24 cellular contexts compared by ENCODE assay signal in the genomic region with DNA sequence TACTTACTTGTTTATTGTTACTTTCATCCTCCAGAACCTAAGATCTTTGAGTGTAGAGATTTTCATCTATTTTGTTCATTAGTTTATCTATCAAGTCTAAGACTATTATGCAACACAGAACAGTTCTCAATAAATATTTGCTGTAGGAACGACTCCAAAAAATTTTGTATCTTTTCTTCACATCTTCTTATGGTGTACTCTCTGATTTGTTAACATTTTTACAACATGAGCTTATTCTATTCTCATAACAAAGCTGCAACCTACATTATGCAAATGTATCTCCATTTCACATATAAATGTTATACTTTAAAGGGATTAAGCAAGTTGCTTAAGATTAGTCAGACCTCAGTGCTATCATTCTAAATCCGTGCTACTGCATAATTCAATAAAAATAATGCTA.
DNase-seq lines count a peak whose midpoint lies in the region; ATAC-seq and TF ChIP-seq lines count a peak whose summit lies in the region.
"Had no signal": no experiment of that assay in that cellular context is flagged by ENCODE, and none has a peak within 500 bp of the region (broad histone marks: within the 10 kb centered on the region; RNA-seq: fewer than 3 reads in every experiment).

No MANE protein-coding gene starts in this region.

- no peaks in the 10 kb centered on the region for H3K27me3 ChIP-seq in SK-N-SH (ENCODE audit: insufficient read depth)
- no peaks in the 10 kb centered on the region for H3K27me3 ChIP-seq in gastrocnemius medialis
- H3K27me3 ChIP-seq in brain microvascular endothelial cell (replicated peaks): no peaks in the 10 kb centered on the region
- H3K27me3 ChIP-seq: BE2C, SJCRH30 had no signal

- TF ChIP-seq CTCF in SK-N-SH (IDR thresholded peaks at IDR 0.05) (no peak), fibroblast of villous mesenchyme (IDR thresholded peaks at IDR 0.05; ENCODE audit: insufficient read depth, low read depth, low read length) (no peak), progenitor cell of endocrine pancreas (IDR thresholded peaks at IDR 0.05; ENCODE audit: unreplicated experiment) (no peak), gastrocnemius medialis (IDR thresholded peaks at IDR 0.05 in 4 of 5, conservative IDR thresholded peaks at IDR 0.05 in 1 of 5) (no peak), brain microvascular endothelial cell (IDR thresholded peaks at IDR 0.05; ENCODE audit: low read depth, low read length, missing control alignments) (no peak)

- POLR2A ChIA-PET in SK-N-SH (lab: Yijun Ruan, JAX): no interaction called here

- TF ChIP-seq EP300 in SK-N-SH (IDR thresholded peaks at IDR 0.05; ENCODE audit: borderline replicate concordance in 1 of 2, low read depth in 1 of 2, low read length in 1 of 2): no peak

- no peak for TF ChIP-seq RAD21 in SK-N-SH (IDR thresholded peaks at IDR 0.05; ENCODE audit: low read length)

- no peak overlapping the region for H3K4me3 Mint-ChIP-seq in progenitor cell of endocrine pancreas (ENCODE audit: low read depth)
- H3K4me3 Mint-ChIP-seq: CD14-positive monocyte; CD8-positive, alpha-beta memory T cell had no signal

- peaks cover 0 to 4% of the 10 kb centered on the region in 2 experiments; a peak in 2 of 4 replicates for H3K4me1 ChIP-seq in SK-N-SH (ENCODE audit: control insufficient read depth in 1 of 2, insufficient read depth in 2 of 2, low read depth in 1 of 2, low read length in 1 of 2)
- H3K4me1 ChIP-seq in gastrocnemius medialis: no peaks in the 10 kb centered on the region
- H3K4me1 ChIP-seq: BE2C, SJCRH30 had no signal

- no peaks in the 10 kb centered on the region for H3K9me2 ChIP-seq in SK-N-SH

- peaks cover 3% of the 10 kb centered on the region for H3K4me1 Mint-ChIP-seq in progenitor cell of endocrine pancreas (ENCODE audit: low read depth)
- H3K4me1 Mint-ChIP-seq: CD14-positive monocyte; CD8-positive, alpha-beta memory T cell had no signal

- in situ Hi-C loops in gastrocnemius medialis (cut with MboI; ENCODE audit: low sequenced_read_pairs in 4 of 4) (no loop called here), brain microvascular endothelial cell (cut with HindIII; ENCODE audit: low pct_ligation_motif_present, low sequenced_read_pairs) (no loop called here)

- H3K4me2 ChIP-seq in SK-N-SH: peak overlapping the region; percentile 38; the same call in 1 of the 2 replicates
- H3K4me2 ChIP-seq: PC-9 had no signal

- no peaks in the 10 kb centered on the region for H3K36me3 Mint-ChIP-seq in progenitor cell of endocrine pancreas (ENCODE audit: insufficient read depth)
- H3K36me3 Mint-ChIP-seq: CD14-positive monocyte; CD8-positive, alpha-beta memory T cell had no signal

- no peak overlapping the region; the same call in 1 of the 2 replicates for H2AFZ ChIP-seq in SK-N-SH (ENCODE audit: low read depth)
- H2AFZ ChIP-seq: PC-9 had no signal

- H3K27me3 Mint-ChIP-seq in progenitor cell of endocrine pancreas: no peaks in the 10 kb centered on the region
- H3K27me3 Mint-ChIP-seq: CD8-positive, alpha-beta memory T cell had no signal

- TF ChIP-seq POLR2A in gastrocnemius medialis (IDR thresholded peaks at IDR 0.05): no peak

- no peaks in the 10 kb centered on the region for H3K9me3 Mint-ChIP-seq in progenitor cell of endocrine pancreas (ENCODE audit: low read depth)

- H3K27ac ChIP-seq in SK-N-SH (ENCODE audit: low read depth in 2 of 2, low read length in 1 of 2): peak overlapping the region in 1 of 2 experiments; percentile 54; a peak in 1 of 4 replicates
- no peak overlapping the region for H3K27ac ChIP-seq in gastrocnemius medialis
- no peak overlapping the region for H3K27ac ChIP-seq in brain microvascular endothelial cell
- H3K27ac ChIP-seq: 22Rv1, PC-9, SJCRH30 had no signal

- H3K9ac ChIP-seq in SK-N-SH: no peak overlapping the region

- peaks cover 13% of the 10 kb centered on the region for H3F3A ChIP-seq in SK-N-SH (replicated peaks; ENCODE audit: insufficient read depth)

- ATAC-seq in SK-N-SH treated with all-trans-retinoic acid at 6 μM for 48 hours (no peak), GM21717 (IDR thresholded peaks at IDR 0.05; ENCODE audit: unreplicated experiment) (no peak), gastrocnemius medialis (no peak)
- ATAC-seq: HCT116, Right ventricle myocardium inferior had no signal

- no peaks in the 10 kb centered on the region for H3K36me3 ChIP-seq in SK-N-SH (replicated peaks in 1 of 2; ENCODE audit: control insufficient read depth in 1 of 2, insufficient read depth in 2 of 2, low read length in 1 of 2)
- no peaks in the 10 kb centered on the region for H3K36me3 ChIP-seq in gastrocnemius medialis
- no peaks in the 10 kb centered on the region for H3K36me3 ChIP-seq in brain microvascular endothelial cell (replicated peaks)
- H3K36me3 ChIP-seq: BE2C, SJCRH30 had no signal

- peak overlapping the region; percentile 15 for H3K27ac Mint-ChIP-seq in progenitor cell of endocrine pancreas
- H3K27ac Mint-ChIP-seq: CD14-positive monocyte; CD8-positive, alpha-beta memory T cell had no signal

- intact Hi-C loops in gastrocnemius medialis (cut with DNase I; ENCODE audit: low total_unique reads): no loop called here

- WGBS in SK-N-SH (ENCODE audit: low lambda C conversion rate): 37% methylated on average over 2 of the region's 2 CpGs

- H3K4me3 ChIP-seq in SK-N-SH (ENCODE audit: low read depth in 2 of 2, low read length in 1 of 2) (no peak overlapping the region), fibroblast of villous mesenchyme (ENCODE audit: low read depth, low read length) (no peak overlapping the region), gastrocnemius medialis (no peak overlapping the region), brain microvascular endothelial cell (ENCODE audit: low read depth, low read length) (no peak overlapping the region)
- H3K4me3 ChIP-seq: PC-9, SJCRH30 had no signal

- H3K9me3 ChIP-seq in SK-N-SH (no peaks in the 10 kb centered on the region), gastrocnemius medialis (no peaks in the 10 kb centered on the region)
- H3K9me3 ChIP-seq: BE2C, SJCRH30 had no signal

- no peaks in the 10 kb centered on the region for H3K79me2 ChIP-seq in SK-N-SH (ENCODE audit: insufficient read depth)

- no peak for DNase-seq in SK-N-SH
- DNase-seq in fibroblast of villous mesenchyme (ENCODE audit: low read depth): peak; percentile 58
- DNase-seq in progenitor cell of endocrine pancreas (ENCODE audit: low spot score, unreplicated experiment): no peak
- DNase-seq in gastrocnemius medialis: no peak
- DNase-seq in brain microvascular endothelial cell: no peak
- DNase-seq: ACHN; BE2C; CD8-positive, alpha-beta memory T cell; DMS153; DND-41; NCI-H1092; NCI-H1417 treated with DMSO at 0.1 percent for 48 hours; NCI-H1694 treated with DMSO at 0.1 percent for 48 hours; NCI-H2081; NCI-H2227 treated with DMSO at 0.1 percent for 48 hours; NCI-H526 treated with DMSO at 0.1 percent for 48 hours; PC-9; SJCRH30 had no signal

- no peaks in the 10 kb centered on the region for H4K20me1 ChIP-seq in SK-N-SH (ENCODE audit: insufficient read depth)

- CTCF ChIA-PET in SK-N-SH (lab: Yijun Ruan, JAX): no interaction called here

TF ChIP-seq in SK-N-SH, 30 proteins besides CTCF, POLR2A, EP300 and RAD21:
- TF ChIP-seq EZH2phosphoT487 (IDR thresholded peaks at IDR 0.05; ENCODE audit: borderline replicate concordance, low read depth) (no peak), TEAD4 (IDR thresholded peaks at IDR 0.05; ENCODE audit: borderline replicate concordance, insufficient read depth) (no peak)

TF ChIP-seq in SK-N-SH treated with all-trans-retinoic acid at 6 μM for 48 hours, 23 proteins besides CTCF, POLR2A, EP300 and RAD21 (continues in another document):
- TF ChIP-seq ZNF565 (CRISPR knock-in tag; conservative IDR thresholded peaks at IDR 0.05; ENCODE audit: low read depth) (no peak), TOX (CRISPR knock-in tag; IDR thresholded peaks at IDR 0.05; ENCODE audit: borderline replicate concordance) (no peak), ARNTL (CRISPR knock-in tag; IDR thresholded peaks at IDR 0.05; ENCODE audit: borderline replicate concordance, low read depth) (no peak), PATZ1 (CRISPR knock-in tag; IDR thresholded peaks at IDR 0.05; ENCODE audit: borderline replicate concordance) (no peak), ZFP30 (CRISPR knock-in tag; IDR thresholded peaks at IDR 0.05) (no peak), BACH2 (CRISPR knock-in tag; IDR thresholded peaks at IDR 0.05; ENCODE audit: borderline replicate concordance) (no peak), ESRRG (CRISPR knock-in tag; IDR thresholded peaks at IDR 0.05) (no peak)
- TF ChIP-seq, protein P1, sequence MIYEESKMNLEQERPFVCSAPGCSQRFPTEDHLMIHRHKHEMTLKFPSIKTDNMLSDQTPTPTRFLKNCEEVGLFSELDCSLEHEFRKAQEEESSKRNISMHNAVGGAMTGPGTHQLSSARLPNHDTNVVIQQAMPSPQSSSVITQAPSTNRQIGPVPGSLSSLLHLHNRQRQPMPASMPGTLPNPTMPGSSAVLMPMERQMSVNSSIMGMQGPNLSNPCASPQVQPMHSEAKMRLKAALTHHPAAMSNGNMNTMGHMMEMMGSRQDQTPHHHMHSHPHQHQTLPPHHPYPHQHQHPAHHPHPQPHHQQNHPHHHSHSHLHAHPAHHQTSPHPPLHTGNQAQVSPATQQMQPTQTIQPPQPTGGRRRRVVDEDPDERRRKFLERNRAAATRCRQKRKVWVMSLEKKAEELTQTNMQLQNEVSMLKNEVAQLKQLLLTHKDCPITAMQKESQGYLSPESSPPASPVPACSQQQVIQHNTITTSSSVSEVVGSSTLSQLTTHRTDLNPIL (CRISPR knock-in tag; IDR thresholded peaks at IDR 0.05; ENCODE audit: low read depth): no peak
